17 cellular contexts compared by ENCODE assay signal in the genomic region with DNA sequence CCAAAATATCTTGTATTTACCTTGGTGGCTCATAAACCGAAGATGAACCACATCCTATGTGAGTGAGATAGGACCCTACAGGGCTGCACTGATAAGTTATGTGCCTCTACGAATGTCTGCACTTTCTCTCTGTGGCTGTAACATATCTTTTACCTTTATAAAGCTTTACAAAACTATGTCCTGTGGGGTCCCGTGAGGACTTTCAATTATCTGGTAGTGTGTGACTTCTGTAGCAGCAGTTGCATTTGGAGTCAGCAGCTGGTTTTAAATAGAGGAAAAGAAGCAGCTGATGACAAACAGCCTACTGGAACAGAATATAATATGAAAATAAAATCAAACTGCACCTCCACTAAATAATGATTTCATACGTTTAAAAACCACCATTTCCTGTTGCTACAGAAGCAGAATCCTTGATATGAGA.
A peak's percentile ranks its signal among the peaks of the same experiment; 100 is the strongest.
DNase-seq lines count a peak whose midpoint lies in the region; ATAC-seq, FAIRE-seq and TF ChIP-seq lines count a peak whose summit lies in the region.
"Had no signal": no experiment of that assay in that cellular context is flagged by ENCODE, and none has a peak within 500 bp of the region (broad histone marks: within the 10 kb centered on the region; RNA-seq: fewer than 3 reads in every experiment).

No MANE protein-coding gene starts in this region.

- H2AFZ ChIP-seq in osteoblast (ENCODE audit: low read length) = no peak overlapping the region
- no peak overlapping the region for H2AFZ ChIP-seq in HepG2 (ENCODE audit: low read length)

- H3K27me3 Mint-ChIP-seq in activated T-cell treated with anti-CD3 and anti-CD28 coated beads, Interleukin-2, amount 50 U/mL, for 72 hours (ENCODE audit: low read depth) = no peaks in the 10 kb centered on the region
- H3K27me3 Mint-ChIP-seq in activated T-cell treated with anti-CD3 and anti-CD28 coated beads, Interleukin-2, amount 50 U/mL, for 24 hours = no peaks in the 10 kb centered on the region
- H3K27me3 Mint-ChIP-seq in CD8-positive, alpha-beta memory T cell = no peaks in the 10 kb centered on the region
- no peaks in the 10 kb centered on the region for H3K27me3 Mint-ChIP-seq in activated CD8-positive, alpha-beta T cell treated with anti-CD3 and anti-CD28 coated beads for 36 hours
- no peaks in the 10 kb centered on the region for H3K27me3 Mint-ChIP-seq in stimulated activated naive B cell treated with anti-CD40 and anti-IgM and Interleukin-4, amounts not matched to agents 10 μg/mL and 1 μg/mL and 100 μg/mL, for 72 hours

- peaks cover 1 to 5% of the 10 kb centered on the region in 2 donors for H3K36me3 Mint-ChIP-seq in activated T-cell treated with anti-CD3 and anti-CD28 coated beads, Interleukin-2, amount 50 U/mL, for 72 hours (ENCODE audit: insufficient read depth in 2 of 2)
- H3K36me3 Mint-ChIP-seq in activated T-cell treated with anti-CD3 and anti-CD28 coated beads, Interleukin-2, amount 50 U/mL, for 24 hours (ENCODE audit: low read depth) = no peaks in the 10 kb centered on the region
- peaks cover 0 to 2% (median 0%) of the 10 kb centered on the region in 3 donors for H3K36me3 Mint-ChIP-seq in CD8-positive, alpha-beta memory T cell
- H3K36me3 Mint-ChIP-seq in activated CD8-positive, alpha-beta T cell treated with anti-CD3 and anti-CD28 coated beads for 36 hours (ENCODE audit: low read depth) = no peaks in the 10 kb centered on the region
- no peaks in the 10 kb centered on the region for H3K36me3 Mint-ChIP-seq in stimulated activated naive B cell treated with anti-CD40 and anti-IgM and Interleukin-4, amounts not matched to agents 10 μg/mL and 1 μg/mL and 100 μg/mL, for 72 hours

- intact Hi-C loops in activated CD8-positive, alpha-beta T cell treated with anti-CD3 and anti-CD28 coated beads for 36 hours (cut with micrococcal nuclease) = no loop called here
- intact Hi-C loops in HepG2 (cut with micrococcal nuclease; ENCODE audit: unreplicated experiment) = no loop called here

- POLR2A ChIA-PET in CD8-positive, alpha-beta memory T cell (lab: Charles Lee) = no interaction called here
- POLR2A ChIA-PET in activated CD8-positive, alpha-beta T cell treated with anti-CD3 and anti-CD28 coated beads for 36 hours (lab: Charles Lee) = interaction anchor here (0.6 kb wide), 1 partner anchor 170 kb away, joined by 3 read pairs; no protein-coding TSS in a partner anchor
- POLR2A ChIA-PET in HepG2 (lab: Yijun Ruan, JAX) = no interaction called here

- H3K4me2 ChIP-seq in osteoblast (ENCODE audit: insufficient read depth, low read length) = no peak overlapping the region
- no peak overlapping the region for H3K4me2 ChIP-seq in HepG2 (ENCODE audit: low read depth, low read length)

- ATAC-seq in activated T-cell treated with anti-CD3 and anti-CD28 coated beads, Interleukin-2, amount 50 U/mL, for 72 hours (replicated peaks in 1 of 2) = peak; percentile 59 to 79
- ATAC-seq in activated CD8-positive, alpha-beta T cell treated with anti-CD3 and anti-CD28 coated beads for 36 hours = peak; percentile 85
- no peak for ATAC-seq in stimulated activated naive B cell treated with anti-CD40 and anti-IgM and Interleukin-4, amounts not matched to agents 10 μg/mL and 1 μg/mL and 100 μg/mL, for 72 hours (replicated peaks)
- no peak for ATAC-seq in HepG2

- in situ Hi-C loops in HepG2 (cut with HindIII; ENCODE audit: extremely low pct_ligation_motif_present, low pct_unique_long_range_greater_than_20kb) = no loop called here

- 0% methylated on average over 4 of the region's 4 CpGs for WGBS in HepG2 (ENCODE audit: low lambda C conversion rate)

- H3K79me2 ChIP-seq in osteoblast (ENCODE audit: insufficient read depth, low read length) (no peaks in the 10 kb centered on the region), HepG2 (ENCODE audit: insufficient read depth, low read length) (no peaks in the 10 kb centered on the region)

- no peaks in the 10 kb centered on the region for H3K27me3 ChIP-seq in CD8-positive, alpha-beta memory T cell (ENCODE audit: insufficient read depth, low read length, poor library complexity, severe bottlenecking)
- no peaks in the 10 kb centered on the region for H3K27me3 ChIP-seq in osteoblast (ENCODE audit: insufficient read depth, low read length)
- no peaks in the 10 kb centered on the region for H3K27me3 ChIP-seq in HepG2 (ENCODE audit: control insufficient read depth in 1 of 2, insufficient read depth in 2 of 2, low read length in 2 of 2)

- no peak for FAIRE-seq in HepG2 (lab: Jason Lieb, UNC)
- FAIRE-seq: A204.1 had no signal

- no peak overlapping the region for H3K27ac Mint-ChIP-seq in activated T-cell treated with anti-CD3 and anti-CD28 coated beads, Interleukin-2, amount 50 U/mL, for 72 hours
- no peak overlapping the region for H3K27ac Mint-ChIP-seq in activated T-cell treated with anti-CD3 and anti-CD28 coated beads, Interleukin-2, amount 50 U/mL, for 24 hours
- no peak overlapping the region for H3K27ac Mint-ChIP-seq in CD8-positive, alpha-beta memory T cell
- peak overlapping the region; percentile 61 for H3K27ac Mint-ChIP-seq in activated CD8-positive, alpha-beta T cell treated with anti-CD3 and anti-CD28 coated beads for 36 hours
- H3K27ac Mint-ChIP-seq in stimulated activated naive B cell treated with anti-CD40 and anti-IgM and Interleukin-4, amounts not matched to agents 10 μg/mL and 1 μg/mL and 100 μg/mL, for 72 hours = no peak overlapping the region

- peaks cover 0 to 7% of the 10 kb centered on the region in 2 donors for H3K9me3 Mint-ChIP-seq in activated T-cell treated with anti-CD3 and anti-CD28 coated beads, Interleukin-2, amount 50 U/mL, for 72 hours
- H3K9me3 Mint-ChIP-seq in activated T-cell treated with anti-CD3 and anti-CD28 coated beads, Interleukin-2, amount 50 U/mL, for 24 hours = peaks cover 9% of the 10 kb centered on the region
- H3K9me3 Mint-ChIP-seq in CD8-positive, alpha-beta memory T cell = peaks cover 6 to 25% (median 19%) of the 10 kb centered on the region in 5 donors
- H3K9me3 Mint-ChIP-seq in activated CD8-positive, alpha-beta T cell treated with anti-CD3 and anti-CD28 coated beads for 36 hours = peaks cover 8% of the 10 kb centered on the region
- peaks cover 0 to 2% of the 10 kb centered on the region in 2 donors for H3K9me3 Mint-ChIP-seq in stimulated activated naive B cell treated with anti-CD40 and anti-IgM and Interleukin-4, amounts not matched to agents 10 μg/mL and 1 μg/mL and 100 μg/mL, for 72 hours

- no peak for TF ChIP-seq CTCF in activated CD8-positive, alpha-beta T cell treated with anti-CD3 and anti-CD28 coated beads for 36 hours (IDR thresholded peaks at IDR 0.05)
- TF ChIP-seq CTCF in osteoblast (IDR thresholded peaks at IDR 0.05; ENCODE audit: extremely low read depth, low read depth, low read length) (no peak), HepG2 (CRISPR knock-in tag; IDR thresholded peaks at IDR 0.05) (no peak)

- BruUV-seq in HepG2 (replicated peaks; lab: Mats Ljungman, UMichigan) = no TSS peak

- H3K4me3 Mint-ChIP-seq in activated T-cell treated with anti-CD3 and anti-CD28 coated beads, Interleukin-2, amount 50 U/mL, for 72 hours = peak overlapping the region in 1 of 2 donors; percentile 22
- no peak overlapping the region for H3K4me3 Mint-ChIP-seq in activated T-cell treated with anti-CD3 and anti-CD28 coated beads, Interleukin-2, amount 50 U/mL, for 24 hours
- H3K4me3 Mint-ChIP-seq in CD8-positive, alpha-beta memory T cell = no peak overlapping the region
- H3K4me3 Mint-ChIP-seq in activated CD8-positive, alpha-beta T cell treated with anti-CD3 and anti-CD28 coated beads for 36 hours = peak overlapping the region; percentile 16
- H3K4me3 Mint-ChIP-seq in stimulated activated naive B cell treated with anti-CD40 and anti-IgM and Interleukin-4, amounts not matched to agents 10 μg/mL and 1 μg/mL and 100 μg/mL, for 72 hours = no peak overlapping the region

- H3K36me3 ChIP-seq in CD8-positive, alpha-beta memory T cell (ENCODE audit: insufficient read depth, low read length) = no peaks in the 10 kb centered on the region
- H3K36me3 ChIP-seq in osteoblast (ENCODE audit: insufficient read depth, low read length) (no peaks in the 10 kb centered on the region), HepG2 (replicated peaks in 1 of 2; ENCODE audit: control insufficient read depth in 1 of 2, insufficient read depth in 2 of 2, low read length in 2 of 2) (no peaks in the 10 kb centered on the region)

- TF ChIP-seq RAD21 in HepG2 (CRISPR knock-in tag; IDR thresholded peaks at IDR 0.05) = no peak

- TF ChIP-seq POLR2A in HepG2 (IDR thresholded peaks at IDR 0.05; ENCODE audit: insufficient read depth in 1 of 2, low read depth in 2 of 2, low read length in 2 of 2) = no peak

- H3K4me1 ChIP-seq in CD8-positive, alpha-beta memory T cell (ENCODE audit: insufficient read depth, low read length) = peaks cover 18% of the 10 kb centered on the region
- H3K4me1 ChIP-seq in osteoblast (ENCODE audit: insufficient read depth, low read length) = no peaks in the 10 kb centered on the region
- no peaks in the 10 kb centered on the region for H3K4me1 ChIP-seq in HepG2 (ENCODE audit: insufficient read depth, low read length)

- no peak for DNase-seq in activated T-cell treated with anti-CD3 and anti-CD28 coated beads, Interleukin-2, amount 50 U/mL, for 72 hours
- no peak for DNase-seq in activated T-cell treated with anti-CD3 and anti-CD28 coated beads, Interleukin-2, amount 50 U/mL, for 24 hours
- peak in 1 of 5 donors; percentile 57 for DNase-seq in CD8-positive, alpha-beta memory T cell
- DNase-seq in activated CD8-positive, alpha-beta T cell treated with anti-CD3 and anti-CD28 coated beads for 36 hours = peak; percentile 6
- DNase-seq in osteoblast (ENCODE audit: insufficient read length, low spot score, missing footprints) = peak; percentile 21
- no peak for DNase-seq in stimulated activated naive B cell treated with anti-CD40 and anti-IgM and Interleukin-4, amounts not matched to agents 10 μg/mL and 1 μg/mL and 100 μg/mL, for 72 hours
- no peak for DNase-seq in DMS153 treated with DMSO at 0.1 percent for 48 hours (lab: John Stamatoyannopoulos, UW; ENCODE audit: unreplicated experiment)
- DNase-seq in HepG2 (ENCODE audit: low spot score) = no peak
- DNase-seq: DMS53, Karpas-422, NCI-H1105 treated with DMSO at 0.1 percent for 48 hours, NCI-H187, NCI-H226, NCI-H526 treated with DMSO at 0.1 percent for 48 hours, SHP77 treated with DMSO at 0.1 percent for 48 hours had no signal

- no peaks in the 10 kb centered on the region for H3K9me3 ChIP-seq in CD8-positive, alpha-beta memory T cell (ENCODE audit: low read length)
- no peaks in the 10 kb centered on the region for H3K9me3 ChIP-seq in osteoblast (ENCODE audit: low read depth, low read length)
- no peaks in the 10 kb centered on the region for H3K9me3 ChIP-seq in HepG2 (ENCODE audit: low read length)

- no peak for TF ChIP-seq EP300 in HepG2 (IDR thresholded peaks at IDR 0.05; ENCODE audit: low read depth in 2 of 2, low read length in 2 of 2)
- TF ChIP-seq EP300 in HepG2 (CRISPR knock-in tag; IDR thresholded peaks at IDR 0.05; ENCODE audit: borderline replicate concordance) = no peak

- H3K4me1 Mint-ChIP-seq in activated T-cell treated with anti-CD3 and anti-CD28 coated beads, Interleukin-2, amount 50 U/mL, for 72 hours (ENCODE audit: low read depth) = peaks cover 27% of the 10 kb centered on the region
- H3K4me1 Mint-ChIP-seq in activated T-cell treated with anti-CD3 and anti-CD28 coated beads, Interleukin-2, amount 50 U/mL, for 24 hours (ENCODE audit: low read depth) = peaks cover 43% of the 10 kb centered on the region
- peaks cover 0 to 6% (median 0%) of the 10 kb centered on the region in 3 donors for H3K4me1 Mint-ChIP-seq in CD8-positive, alpha-beta memory T cell
- H3K4me1 Mint-ChIP-seq in activated CD8-positive, alpha-beta T cell treated with anti-CD3 and anti-CD28 coated beads for 36 hours (ENCODE audit: low read depth) = peaks cover 50% of the 10 kb centered on the region
- H3K4me1 Mint-ChIP-seq in stimulated activated naive B cell treated with anti-CD40 and anti-IgM and Interleukin-4, amounts not matched to agents 10 μg/mL and 1 μg/mL and 100 μg/mL, for 72 hours = peaks cover 0 to 6% of the 10 kb centered on the region in 2 donors

- no peak overlapping the region for H3K9ac ChIP-seq in HepG2 (ENCODE audit: insufficient read depth, low read depth, low read length)

- CTCF ChIA-PET in CD8-positive, alpha-beta memory T cell (lab: Charles Lee) = interaction anchor here (2.0 kb wide), 1 partner anchor 10 kb away, joined by 4 read pairs; no protein-coding TSS in a partner anchor
- CTCF ChIA-PET in activated CD8-positive, alpha-beta T cell treated with anti-CD3 and anti-CD28 coated beads for 36 hours (lab: Charles Lee) = interaction anchor here (1.5 kb wide), 1 partner anchor 20 kb away, joined by 3 read pairs; no protein-coding TSS in a partner anchor
- CTCF ChIA-PET in HepG2 (lab: Yijun Ruan, JAX; ENCODE audit: low intra/inter-chr PET ratio, low total read pairs) = no interaction called here

- H3K27ac ChIP-seq in CD8-positive, alpha-beta memory T cell (ENCODE audit: low read depth, low read length) = no peak overlapping the region
- no peak overlapping the region for H3K27ac ChIP-seq in osteoblast (ENCODE audit: low read depth, low read length)
- H3K27ac ChIP-seq in HepG2 (ENCODE audit: extremely low read length, insufficient read depth, low read length) = no peak overlapping the region
- H3K27ac ChIP-seq: C4-2B had no signal

- H3K4me3 ChIP-seq in CD8-positive, alpha-beta memory T cell (ENCODE audit: low read length) = peak overlapping the region; percentile 21
- H3K4me3 ChIP-seq in osteoblast (ENCODE audit: insufficient read depth, low read length) (no peak overlapping the region), HepG2 (replicated peaks in 1 of 3; ENCODE audit: insufficient read depth in 1 of 3, low read depth in 2 of 3, low read length in 3 of 3) (no peak overlapping the region)

- H4K20me1 ChIP-seq in osteoblast (ENCODE audit: insufficient read depth, low read length) = no peaks in the 10 kb centered on the region
- H4K20me1 ChIP-seq in HepG2 (ENCODE audit: insufficient read depth, low read length) = no peaks in the 10 kb centered on the region

Comparison
In these comparisons a context has a peak if more than half of its experiments do, and no peak if none do; other contexts are left out.
1. ATAC-seq: peak in activated T-cell treated with anti-CD3 and anti-CD28 coated beads, Interleukin-2, amount 50 U/mL, for 72 hours (2 of 2) and activated CD8-positive, alpha-beta T cell treated with anti-CD3 and anti-CD28 coated beads for 36 hours (single experiment); none in stimulated activated naive B cell treated with anti-CD40 and anti-IgM and Interleukin-4, amounts not matched to agents 10 μg/mL and 1 μg/mL and 100 μg/mL, for 72 hours (0 of 2) and HepG2 (single experiment).
2. DNase-seq: peak in activated CD8-positive, alpha-beta T cell treated with anti-CD3 and anti-CD28 coated beads for 36 hours (single experiment) and osteoblast (single experiment); none in activated T-cell treated with anti-CD3 and anti-CD28 coated beads, Interleukin-2, amount 50 U/mL, for 72 hours (0 of 2), activated T-cell treated with anti-CD3 and anti-CD28 coated beads, Interleukin-2, amount 50 U/mL, for 24 hours (single experiment), stimulated activated naive B cell treated with anti-CD40 and anti-IgM and Interleukin-4, amounts not matched to agents 10 μg/mL and 1 μg/mL and 100 μg/mL, for 72 hours (single experiment), DMS153 treated with DMSO at 0.1 percent for 48 hours (single experiment) and HepG2 (single experiment).